23 cellular contexts compared by ENCODE assay signal in the genomic region with DNA sequence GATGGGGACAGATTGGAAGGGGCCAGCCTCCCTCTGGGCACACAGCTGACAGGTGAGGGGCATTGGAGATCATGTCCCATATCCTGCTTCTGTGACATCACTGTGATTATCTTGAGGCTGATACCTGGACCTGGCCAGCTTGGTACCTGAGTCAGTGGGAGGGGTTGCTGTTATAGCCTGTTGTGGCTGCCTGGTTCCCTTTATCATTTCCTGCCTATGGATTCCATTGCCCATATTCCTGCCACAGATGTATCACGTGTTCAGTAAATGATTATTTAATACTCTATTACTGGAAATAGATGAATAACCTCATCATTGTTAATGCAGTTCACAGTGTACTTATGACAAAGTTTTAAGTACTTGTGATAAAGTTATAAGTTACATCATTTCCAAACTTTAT. TPM values are rescaled to one million over a fixed set of nuclear protein-coding genes. Genes with fewer than 3 reads are reported as not detected.
A peak's percentile ranks its signal among the peaks of the same experiment; 100 is the strongest.
DNase-seq lines count a peak whose midpoint lies in the region; ATAC-seq, FAIRE-seq and TF ChIP-seq lines count a peak whose summit lies in the region.
"Had no signal": no experiment of that assay in that cellular context is flagged by ENCODE, and none has a peak within 500 bp of the region (broad histone marks: within the 10 kb centered on the region; RNA-seq: fewer than 3 reads in every experiment).

No MANE protein-coding gene starts in this region.

- H3K9ac ChIP-seq in PC-3 (ENCODE audit: low read length) (no peak overlapping the region), H1 (replicated peaks in 1 of 4; ENCODE audit: extremely low read depth in 1 of 4, low read depth in 3 of 4, low read length in 3 of 4) (no peak overlapping the region)
- H3K9ac ChIP-seq: SK-N-SH had no signal

- intact Hi-C loops in Calu3 (cut with micrococcal nuclease; ENCODE audit: unreplicated experiment) (no loop called here), PC-3 (cut with micrococcal nuclease) (no loop called here), left colon (cut with DNase I, micrococcal nuclease) (no loop called here)

- TF ChIP-seq EP300 in H1 (IDR thresholded peaks at IDR 0.05; ENCODE audit: borderline replicate concordance in 1 of 2, low read depth in 2 of 2, low read length in 2 of 2): no peak

- peak overlapping the region; percentile 37 for H3K27ac ChIP-seq in PC-3 (ENCODE audit: low read length)
- no peak overlapping the region for H3K27ac ChIP-seq in H1 (ENCODE audit: low read depth, low read length)

- 88% methylated on average over 1 of the region's 1 CpG; no CpG with 5 or more reads in 1 of the 2 experiments for WGBS in H1 (ENCODE audit: extremely low coverage in 1 of 2, insufficient coverage in 1 of 2, insufficient read length in 1 of 2, insufficient replicate concordance in 2 of 2, low coverage in 1 of 2, low lambda C conversion rate in 2 of 2, missing lambda C conversion rate in 1 of 2), 2 experiments

- no peak overlapping the region for H3K4ac ChIP-seq in H1 (replicated peaks; ENCODE audit: insufficient read length, low read depth, low read length)

- no peak overlapping the region for H3K56ac ChIP-seq in H1 (replicated peaks; ENCODE audit: insufficient read length, low read depth, low read length)

- H3K9me3 ChIP-seq in PC-3 (ENCODE audit: low read length) (no peaks in the 10 kb centered on the region), H1 (ENCODE audit: insufficient read depth in 2 of 2, low read depth in 1 of 2, low read length in 1 of 2) (no peaks in the 10 kb centered on the region)
- H3K9me3 ChIP-seq: MG63, SK-N-SH had no signal

- H3K36me3 Mint-ChIP-seq in Calu3 (ENCODE audit: insufficient read depth, unreplicated experiment): peaks cover 5% of the 10 kb centered on the region
- H3K36me3 Mint-ChIP-seq: CD14-positive monocyte had no signal

- H4K91ac ChIP-seq in H1 (replicated peaks; ENCODE audit: insufficient read length, low read length): no peak overlapping the region

- H3K23ac ChIP-seq in H1 (ENCODE audit: insufficient read length): no peak overlapping the region

- H3K9me2 ChIP-seq in PC-3 (replicated peaks; ENCODE audit: low read length): no peaks in the 10 kb centered on the region
- H3K9me2 ChIP-seq: SK-N-SH had no signal

- H4K5ac ChIP-seq in H1 (ENCODE audit: insufficient read length, low read depth, low read length): no peak overlapping the region

- H4K8ac ChIP-seq in H1 (ENCODE audit: extremely low read depth, insufficient read depth, low read length): no peak overlapping the region

- H3K4me2 ChIP-seq in PC-3 (ENCODE audit: low read length) (no peak overlapping the region), H1 (ENCODE audit: insufficient read depth in 1 of 2, low read depth in 2 of 2, low read length in 2 of 2) (no peak overlapping the region)
- H3K4me2 ChIP-seq: SK-N-SH had no signal

- H3K4me3 Mint-ChIP-seq in Calu3 (ENCODE audit: low read depth, unreplicated experiment): no peak overlapping the region
- H3K4me3 Mint-ChIP-seq: CD14-positive monocyte had no signal

- H3K27ac Mint-ChIP-seq in Calu3 (ENCODE audit: unreplicated experiment): peak overlapping the region; percentile 56

- no peaks in the 10 kb centered on the region for H3K23me2 ChIP-seq in H1 (ENCODE audit: low read depth, low read length)

- no peaks in the 10 kb centered on the region for H3K79me2 ChIP-seq in PC-3 (ENCODE audit: low read length)
- no peaks in the 10 kb centered on the region for H3K79me2 ChIP-seq in H1 (ENCODE audit: control insufficient read depth in 1 of 2, insufficient read depth in 2 of 2, low read length in 2 of 2)

- no peaks in the 10 kb centered on the region for H3K27me3 Mint-ChIP-seq in Calu3 (ENCODE audit: unreplicated experiment)

- no peak for TF ChIP-seq POLR2A in H1 (IDR thresholded peaks at IDR 0.05; ENCODE audit: control extremely low read depth in 1 of 2, low read depth in 2 of 2, low read length in 2 of 2)

- no peaks in the 10 kb centered on the region for H3K9me3 Mint-ChIP-seq in Calu3 (ENCODE audit: low read depth, unreplicated experiment)
- H3K9me3 Mint-ChIP-seq: CD14-positive monocyte had no signal

- CTCF ChIA-PET in Calu3 (lab: Charles Lee): interaction anchor here (1.0 kb wide), 2 partner anchors 9 to 10 kb away, joined by 4 to 10 read pairs; no protein-coding TSS in a partner anchor
- CTCF ChIA-PET in PC-3 (lab: Charles Lee): no interaction called here
- CTCF ChIA-PET in H1 (lab: Charles Lee; ENCODE audit: partially characterized antibody): interaction anchor here (1.1 to 1.2 kb wide), 2 partner anchors 9 to 10 kb away, joined by 4 to 5 read pairs; no protein-coding TSS in a partner anchor

- H3K4me3 ChIP-seq in PC-3 (ENCODE audit: low read length) (no peak overlapping the region), H1 (ENCODE audit: extremely low read depth in 1 of 4, insufficient read depth in 2 of 4, low read depth in 3 of 4, low read length in 4 of 4) (no peak overlapping the region)
- H3K4me3 ChIP-seq: MG63 had no signal

- H3K18ac ChIP-seq in H1 (ENCODE audit: extremely low read depth, low read length): no peak overlapping the region

- no peak overlapping the region for H2BK5ac ChIP-seq in H1 (ENCODE audit: low read depth, low read length)

- H3K36me3 ChIP-seq in PC-3 (ENCODE audit: low read depth, low read length): no peaks in the 10 kb centered on the region
- no peaks in the 10 kb centered on the region for H3K36me3 ChIP-seq in H1 (ENCODE audit: control insufficient read depth in 2 of 4, insufficient read depth in 4 of 4, low read length in 3 of 4)
- H3K36me3 ChIP-seq: MG63 had no signal

- TF ChIP-seq CTCF in Calu3 (IDR thresholded peaks at IDR 0.05; ENCODE audit: unreplicated experiment) (no peak), PC-3 (conservative IDR thresholded peaks at IDR 0.05; ENCODE audit: low read depth, low read length) (no peak), H1 (IDR thresholded peaks at IDR 0.05; ENCODE audit: control extremely low read depth in 1 of 3, insufficient read depth in 1 of 3, low read depth in 1 of 3, low read length in 3 of 3) (no peak)

- H3K4me1 ChIP-seq in PC-3 (ENCODE audit: insufficient read depth, low read length) (peaks cover 12% of the 10 kb centered on the region), H1 (replicated peaks in 1 of 4; ENCODE audit: control insufficient read depth in 3 of 4, insufficient read depth in 4 of 4, low read length in 3 of 4) (no peaks in the 10 kb centered on the region; a peak in 1 of 7 replicates)

- no peaks in the 10 kb centered on the region for H3K79me1 ChIP-seq in H1 (ENCODE audit: low read depth, low read length)

- DNase-seq in Calu3 (peak; percentile 63), PC-3 (peak; percentile 66), H1 (ENCODE audit: low read depth in 1 of 2, low spot score in 2 of 2) (no peak), left colon (no peak), germinal center (ENCODE audit: low spot score) (no peak), iPS-NIHi7 (ENCODE audit: extremely low spot score) (no peak)
- DNase-seq in stimulated activated CD8-positive, alpha-beta memory T cell treated with anti-CD3 and anti-CD28 coated beads, Interleukin-4, amount 100 ng/mL, for 48 hours: no peak
- DNase-seq: AML-193, DMS79 treated with DMSO at 0.1 percent for 48 hours, GOT3, MG63, NCI-H1092, NCI-H1436 treated with DMSO at 0.1 percent for 48 hours, NCI-H2029 treated with DMSO at 0.1 percent for 48 hours, NCI-H2171 treated with DMSO at 0.1 percent for 48 hours, SHP77, SK-N-SH, T-helper 1 cell had no signal

- POLR2A ChIA-PET in PC-3 (lab: Charles Lee; ENCODE audit: unreplicated experiment) (no interaction called here), H1 (lab: Charles Lee; ENCODE audit: partially characterized antibody) (no interaction called here)

- H3K14ac ChIP-seq in H1 (ENCODE audit: insufficient read length): no peak overlapping the region

- no peak overlapping the region for H2BK120ac ChIP-seq in H1 (replicated peaks; ENCODE audit: low read depth, low read length)

- peaks cover 49% of the 10 kb centered on the region for H3K4me1 Mint-ChIP-seq in Calu3 (ENCODE audit: low read depth, unreplicated experiment)

- H3F3A ChIP-seq in PC-3 (ENCODE audit: low read length, unreplicated experiment): no peaks in the 10 kb centered on the region

- no peak overlapping the region for H2AK5ac ChIP-seq in H1 (ENCODE audit: low read depth, low read length)

- no peak overlapping the region for H2BK12ac ChIP-seq in H1 (ENCODE audit: low read depth, low read length)

- H2AFZ ChIP-seq in PC-3 (ENCODE audit: low read length) (no peak overlapping the region), H1 (ENCODE audit: low read length) (0 out of 2 replicates have a peak overlapping the region, but pooled peaks have one; percentile 81)

- no peak for FAIRE-seq in H1 (lab: Jason Lieb, UNC)
- FAIRE-seq: RCC 7860 had no signal

- H3K27me3 ChIP-seq in PC-3 (ENCODE audit: low read length) (no peaks in the 10 kb centered on the region), H1 (replicated peaks in 1 of 4; ENCODE audit: control insufficient read depth in 3 of 4, extremely low read depth in 1 of 4, insufficient read depth in 3 of 4, low read length in 3 of 4) (no peaks in the 10 kb centered on the region)
- H3K27me3 ChIP-seq: MG63 had no signal

- H2BK15ac ChIP-seq in H1 (ENCODE audit: low read length): no peak overlapping the region

- no peak overlapping the region for H2BK20ac ChIP-seq in H1 (ENCODE audit: low read length)

- no TSS peak for BruUV-seq in Calu3 (replicated peaks; lab: Mats Ljungman, UMichigan)
- no TSS peak for BruUV-seq in PC-3 (replicated peaks; lab: Mats Ljungman, UMichigan)

- no peaks in the 10 kb centered on the region for H4K20me1 ChIP-seq in PC-3 (ENCODE audit: low read length)
- no peaks in the 10 kb centered on the region for H4K20me1 ChIP-seq in H1 (replicated peaks in 1 of 2; ENCODE audit: control insufficient read depth in 1 of 2, insufficient read depth in 2 of 2, low read length in 2 of 2)

- TF ChIP-seq RAD21 in H1 (IDR thresholded peaks at IDR 0.05 in 1 of 2, conservative IDR thresholded peaks at IDR 0.05 in 1 of 2; ENCODE audit: low read depth in 2 of 2, low read length in 2 of 2): no peak

- peak; percentile 48 for ATAC-seq in PC-3
- ATAC-seq in left colon: peak; percentile 43
- no peak for ATAC-seq in GM21360 (IDR thresholded peaks at IDR 0.05; ENCODE audit: unreplicated experiment)

RNA-seq across cellular contexts. Expression of gene SCYGR1, which starts 7.8 kb away (rescaled TPM):
- not detected in 2 replicates for total RNA-seq in Calu3 (2022)
- not detected in 2 replicates for total RNA-seq in PC-3 (2014; rRNA removed)
- total RNA-seq in H1 (2021; fragmentation: NEBNext Ultra II Directional; extraction: Animal tissue kit (Norgen Biotek cat#: 25700)): not detected in 2 replicates
- not detected in 2 replicates for polyA plus RNA-seq in H1 (2011; rRNA removed)
- not detected for polyA plus RNA-seq in H1 (2011; cell fraction: cytosol; rRNA removed)
- polyA plus RNA-seq in H1 (2011; cell fraction: nucleus; rRNA removed): not detected
- polyA plus RNA-seq in H1 (2012, experiment 1 of 2): not detected in 4 replicates
- not detected for polyA plus RNA-seq in H1 (2012, experiment 2 of 2)
- polyA plus RNA-seq in H1 (2013, experiment 1 of 2): not detected
- polyA plus RNA-seq in H1 (2013, experiment 2 of 2): not detected
- not detected in 2 replicates for polyA minus RNA-seq in H1 (2011; rRNA and poly(A)+ RNA removed)
- polyA minus RNA-seq in H1 (2011; cell fraction: cytosol; rRNA and poly(A)+ RNA removed): not detected
- not detected for polyA minus RNA-seq in H1 (2011; cell fraction: nucleus; rRNA and poly(A)+ RNA removed)
- not detected for total RNA-seq in left colon
- total RNA-seq: G401, NCI-H460 had no signal
- polyA plus RNA-seq: CD14-positive monocyte, SK-N-SH had no signal

RNA-seq across cellular contexts. Expression of gene TM4SF20, which starts 16.4 kb away (rescaled TPM):
- total RNA-seq in Calu3 (2022) (not detected in 2 replicates), PC-3 (2014; rRNA removed) (not detected in 2 replicates), left colon (10 to 100 TPM in 1 of 2 donors, 1 to 10 TPM in 1; 3.8 to 54.3 TPM)
- not detected in 2 replicates for total RNA-seq in H1 (2021; fragmentation: NEBNext Ultra II Directional; extraction: Animal tissue kit (Norgen Biotek cat#: 25700))
- polyA plus RNA-seq in H1 (2011; rRNA removed): not detected in 2 replicates
- not detected for polyA plus RNA-seq in H1 (2011; cell fraction: cytosol; rRNA removed)
- polyA plus RNA-seq in H1 (2011; cell fraction: nucleus; rRNA removed): not detected
- 0.06 TPM in 1 of 4 replicates, not detected in the others for polyA plus RNA-seq in H1 (2012, experiment 1 of 2)
- not detected for polyA plus RNA-seq in H1 (2012, experiment 2 of 2)
- not detected for polyA plus RNA-seq in H1 (2013, experiment 1 of 2)
- polyA plus RNA-seq in H1 (2013, experiment 2 of 2): not detected
- polyA minus RNA-seq in H1 (2011; rRNA and poly(A)+ RNA removed): not detected in 2 replicates
- polyA minus RNA-seq in H1 (2011; cell fraction: cytosol; rRNA and poly(A)+ RNA removed): not detected
- polyA minus RNA-seq in H1 (2011; cell fraction: nucleus; rRNA and poly(A)+ RNA removed): not detected
- total RNA-seq: G401 had no signal
- polyA plus RNA-seq: CD14-positive monocyte had no signal

Comparison
In these comparisons a context has a peak if more than half of its experiments do, and no peak if none do; other contexts are left out.
1. DNase-seq: peak in Calu3 (single experiment) and PC-3 (single experiment); none in H1 (0 of 2), left colon (0 of 2), germinal center (single experiment), iPS-NIHi7 (single experiment) and stimulated activated CD8-positive, alpha-beta memory T cell treated with anti-CD3 and anti-CD28 coated beads, Interleukin-4, amount 100 ng/mL, for 48 hours (single experiment).